ENCODE assay signal across 8 cellular contexts in the genomic region with DNA sequence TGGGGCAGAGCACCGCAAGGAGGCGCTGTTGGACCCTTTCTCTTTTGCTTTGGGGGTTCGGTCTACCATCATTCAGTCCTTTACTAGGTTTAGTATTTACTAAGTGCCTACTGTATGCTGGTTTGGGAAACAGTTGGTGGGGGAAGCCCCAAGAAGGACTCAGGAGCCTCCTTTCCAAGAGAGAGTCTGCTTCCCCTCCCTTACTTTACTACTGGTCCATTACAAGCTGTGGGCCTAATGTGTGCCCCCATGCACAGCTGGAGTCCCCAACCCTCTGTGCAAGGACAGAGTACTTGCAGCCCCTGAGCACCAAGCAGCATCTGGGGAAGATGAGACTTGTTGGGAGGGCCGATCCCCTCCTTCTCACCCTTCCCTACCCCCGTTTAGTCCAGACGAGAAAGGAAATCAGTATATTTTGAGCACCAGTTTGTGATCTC. TPM values are rescaled to one million over a fixed set of nuclear protein-coding genes. Genes with fewer than 3 reads are reported as not detected.
DNase-seq lines count a peak whose midpoint lies in the region; ATAC-seq and TF ChIP-seq lines count a peak whose summit lies in the region.

No MANE protein-coding gene starts in this region.

- no peaks in the 10 kb centered on the region for H3K27me3 Mint-ChIP-seq in stimulated activated naive CD8-positive, alpha-beta T cell treated with anti-CD3 and anti-CD28 coated beads, Interleukin-15, amount 100 ng/mL, for 72 hours

- 36% methylated on average over 6 of the region's 6 CpGs for WGBS in HUES64

- H3K4me3 Mint-ChIP-seq in stimulated activated naive CD8-positive, alpha-beta T cell treated with anti-CD3 and anti-CD28 coated beads, Interleukin-15, amount 100 ng/mL, for 72 hours, result peak overlapping the region; percentile 97 to 98

- peak overlapping the region; percentile 94 for H3K9ac ChIP-seq in HUES64 (ENCODE audit: low read depth, low read length)
- peak overlapping the region; percentile 77 to 83 for H3K9ac ChIP-seq in mucosa of rectum (ENCODE audit: low read depth in 1 of 2, low read length in 2 of 2)

- no peaks in the 10 kb centered on the region for H3K9me3 Mint-ChIP-seq in stimulated activated naive CD8-positive, alpha-beta T cell treated with anti-CD3 and anti-CD28 coated beads, Interleukin-15, amount 100 ng/mL, for 72 hours

- peak overlapping the region; percentile 99 for H3K27ac Mint-ChIP-seq in stimulated activated naive CD8-positive, alpha-beta T cell treated with anti-CD3 and anti-CD28 coated beads, Interleukin-15, amount 100 ng/mL, for 72 hours

- no peaks in the 10 kb centered on the region for H3K9me3 ChIP-seq in HUES64 (ENCODE audit: insufficient read depth, low read depth, low read length)
- H3K9me3 ChIP-seq in mucosa of rectum (ENCODE audit: control insufficient read depth in 2 of 2, low read length in 2 of 2), result no peaks in the 10 kb centered on the region

- TF ChIP-seq CTCF in WI38 (IDR thresholded peaks at IDR 0.05; ENCODE audit: low read depth, low read length) (peak; percentile 93), dorsolateral prefrontal cortex (IDR thresholded peaks at IDR 0.05 in 54 of 56, conservative IDR thresholded peaks at IDR 0.05 in 2 of 56; ENCODE audit: low read depth in 1 of 56, partially characterized antibody in 56 of 56) (peak in 25 of 56 donors; percentile 3 to 94 (median 87))

- H3K36me3 ChIP-seq in HUES64 (ENCODE audit: insufficient read depth, low read length) (no peaks in the 10 kb centered on the region), mucosa of rectum (ENCODE audit: control insufficient read depth in 2 of 2, insufficient read depth in 2 of 2, low read length in 2 of 2) (no peaks in the 10 kb centered on the region)

- peak; percentile 70 for ATAC-seq in GM21360 (IDR thresholded peaks at IDR 0.05; ENCODE audit: unreplicated experiment)
- peak; percentile 38 for ATAC-seq in stimulated activated naive CD8-positive, alpha-beta T cell treated with anti-CD3 and anti-CD28 coated beads, Interleukin-15, amount 100 ng/mL, for 72 hours

- H3K27me3 ChIP-seq in HUES64 (ENCODE audit: insufficient read depth, low read length) (no peaks in the 10 kb centered on the region), dorsolateral prefrontal cortex (no peaks in the 10 kb centered on the region), mucosa of rectum (ENCODE audit: control insufficient read depth in 2 of 2, insufficient read depth in 2 of 2, low read length in 2 of 2) (no peaks in the 10 kb centered on the region)

- DNase-seq in Caki2 (ENCODE audit: low read depth) (peak; percentile 73), dorsolateral prefrontal cortex (peak in 4 of 10 donors; percentile 73 to 82 (median 80)), NCI-H146 (lab: John Stamatoyannopoulos, UW) (no peak)
- DNase-seq in stimulated activated naive CD8-positive, alpha-beta T cell treated with anti-CD3 and anti-CD28 coated beads, Interleukin-15, amount 100 ng/mL, for 72 hours, result no peak

- H3K27ac ChIP-seq in HUES64 (ENCODE audit: low read depth, low read length) (peak overlapping the region; percentile 92; the same call in 1 of the 2 replicates), dorsolateral prefrontal cortex (peak overlapping the region in 57 of 59 donors; percentile 66 to 98 (median 92)), mucosa of rectum (ENCODE audit: low read depth in 2 of 2, low read length in 2 of 2) (peak overlapping the region; percentile 60 to 84)

- in situ Hi-C loops in Caki2 (cut with HindIII; ENCODE audit: low pct_unique_long_range_greater_than_20kb, low sequenced_read_pairs), result no loop called here

- H3K4me3 ChIP-seq in HUES64 (ENCODE audit: low read length) (peak overlapping the region; percentile 89), WI38 (ENCODE audit: low read depth, low read length) (peak overlapping the region; percentile 80), dorsolateral prefrontal cortex (peak overlapping the region; percentile 65 to 98 (median 92)), mucosa of rectum (ENCODE audit: low read length in 2 of 2) (peak overlapping the region; percentile 87 to 91)

- H3K4me1 ChIP-seq in HUES64 (ENCODE audit: insufficient read depth, low read length) (peaks cover 22% of the 10 kb centered on the region), mucosa of rectum (ENCODE audit: control insufficient read depth in 2 of 2, insufficient read depth in 2 of 2, low read length in 2 of 2) (peaks cover 0 to 15% of the 10 kb centered on the region in 2 donors)

- peaks cover 49% of the 10 kb centered on the region for H3K4me1 Mint-ChIP-seq in stimulated activated naive CD8-positive, alpha-beta T cell treated with anti-CD3 and anti-CD28 coated beads, Interleukin-15, amount 100 ng/mL, for 72 hours

- intact Hi-C loops in dorsolateral prefrontal cortex (cut with DNase I), result loop anchor here (2.0 to 10.0 kb wide), 4 partner anchors 72 to 234 kb away; no protein-coding TSS in a partner anchor

RNA-seq across cellular contexts. Expression of a gene that starts 0.9 kb away (rescaled TPM):
- total RNA-seq in Caki2 (2014; rRNA removed; shearing (Covaris generic); ENCODE audit: low replicate concordance), result 30.8 and 46.5 TPM in 2 replicates
- polyA plus RNA-seq in HUES64 (2013, experiment 1 of 2), result 32.1 TPM
- 45.3 TPM for polyA plus RNA-seq in HUES64 (2013, experiment 2 of 2)
- total RNA-seq in dorsolateral prefrontal cortex, result 100 to 1,000 TPM in 4 of 120 experiments, 10 to 100 TPM in 116; 40.6 to 139 (median 59.0) TPM

RNA-seq across cellular contexts. Expression of a gene that starts 29.1 kb away (rescaled TPM):
- not detected in 2 replicates for total RNA-seq in Caki2 (2014; rRNA removed; shearing (Covaris generic); ENCODE audit: low replicate concordance)
- 52.6 TPM for polyA plus RNA-seq in HUES64 (2013, experiment 1 of 2)
- polyA plus RNA-seq in HUES64 (2013, experiment 2 of 2), result 71.0 TPM
- 100 to 1,000 TPM in 9 of 120 experiments, 10 to 100 TPM in 111; 30.5 to 149 (median 56.0) TPM for total RNA-seq in dorsolateral prefrontal cortex

RNA-seq across cellular contexts. Expression of a gene that starts 31.0 kb away (rescaled TPM):
- total RNA-seq in Caki2 (2014; rRNA removed; shearing (Covaris generic); ENCODE audit: low replicate concordance), result not detected in 2 replicates
- polyA plus RNA-seq in HUES64 (2013, experiment 1 of 2), result 0.15 TPM
- 0.44 TPM for polyA plus RNA-seq in HUES64 (2013, experiment 2 of 2)
- under 1 TPM in 1 of 120 experiments, not detected in 119; 0.18 TPM for total RNA-seq in dorsolateral prefrontal cortex

RNA-seq across cellular contexts. Expression of a gene that starts 37.8 kb away (rescaled TPM):
- 27.5 and 40.9 TPM in 2 replicates for total RNA-seq in Caki2 (2014; rRNA removed; shearing (Covaris generic); ENCODE audit: low replicate concordance)
- polyA plus RNA-seq in HUES64 (2013, experiment 1 of 2), result 85.9 TPM
- 75.9 TPM for polyA plus RNA-seq in HUES64 (2013, experiment 2 of 2)
- total RNA-seq in dorsolateral prefrontal cortex, result 10 to 100 TPM; 26.5 to 76.2 (median 48.8) TPM

RNA-seq across cellular contexts. Expression of a gene that starts 52.8 kb away (rescaled TPM):
- total RNA-seq in Caki2 (2014; rRNA removed; shearing (Covaris generic); ENCODE audit: low replicate concordance), result not detected in 2 replicates
- polyA plus RNA-seq in HUES64 (2013, experiment 1 of 2), result 8.7 TPM
- polyA plus RNA-seq in HUES64 (2013, experiment 2 of 2), result 10.2 TPM
- total RNA-seq in dorsolateral prefrontal cortex, result 10 to 100 TPM in 11 of 120 experiments, 1 to 10 TPM in 109; 2.9 to 12.3 (median 6.9) TPM

Comparison
In these comparisons a context has a peak if more than half of its experiments do, and no peak if none do; other contexts are left out.
1. RNA of a gene that starts 29.1 kb away (total RNA-seq): 30.5 to 149 TPM in dorsolateral prefrontal cortex; not detected in Caki2; every median in the first group is over 10 times any median in the second.
2. Peak in every context shown above with its lines, with median percentiles within 50 percentile points of each other: H3K27ac ChIP-seq and H3K4me3 ChIP-seq.